16 cellular contexts compared by ENCODE assay signal in the genomic region with DNA sequence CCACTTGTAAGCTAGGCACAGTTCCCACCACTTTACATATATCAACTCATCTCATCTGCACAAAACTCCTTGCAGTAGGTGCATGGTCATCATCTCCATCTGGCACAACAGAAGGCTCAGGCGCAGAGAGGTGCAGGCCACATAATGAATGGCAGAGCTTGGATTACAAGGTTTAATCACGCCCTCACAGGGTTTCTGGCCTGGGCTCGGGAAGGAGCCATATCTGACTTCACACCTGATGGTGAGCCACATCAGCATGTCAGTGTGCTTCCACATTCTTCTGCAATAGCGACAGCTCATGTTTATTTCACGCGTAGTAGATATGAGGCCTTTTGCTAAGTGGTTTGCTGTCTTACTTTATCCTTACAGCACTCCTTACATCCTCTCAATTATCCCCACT.
"Had no signal": no experiment of that assay in that cellular context is flagged by ENCODE, and none has a peak within 500 bp of the region (broad histone marks: within the 10 kb centered on the region; RNA-seq: fewer than 3 reads in every experiment).

No MANE protein-coding gene starts in this region.

- DNase-seq: effector CD8-positive, alpha-beta T cell; heart left ventricle; hypothalamus; islet precursor cell; left lung; lower lobe of right lung; midbrain; nucleus accumbens; pancreas; right cardiac atrium; small intestine; stimulated activated CD4-positive, alpha-beta T cell treated with anti-CD3 and anti-CD28 coated beads, Interleukin-12 subunit alpha, Interleukin-12 subunit beta, amount 100 ng/mL, for 4 hours; stimulated activated naive CD4-positive, alpha-beta T cell; trophoblast cell had no signal

- ATAC-seq: esophagus mucosa; heart left ventricle; left lung; lower lobe of right lung; natural killer cell treated with Interleukin-12 subunit alpha and Interleukin-12 subunit beta and Interleukin-15 and Interleukin-18, amount 100 ng/mL, for 72 hours; pancreas; right cardiac atrium had no signal
